ENCODE assay signal across 27 cellular contexts in the genomic region with DNA sequence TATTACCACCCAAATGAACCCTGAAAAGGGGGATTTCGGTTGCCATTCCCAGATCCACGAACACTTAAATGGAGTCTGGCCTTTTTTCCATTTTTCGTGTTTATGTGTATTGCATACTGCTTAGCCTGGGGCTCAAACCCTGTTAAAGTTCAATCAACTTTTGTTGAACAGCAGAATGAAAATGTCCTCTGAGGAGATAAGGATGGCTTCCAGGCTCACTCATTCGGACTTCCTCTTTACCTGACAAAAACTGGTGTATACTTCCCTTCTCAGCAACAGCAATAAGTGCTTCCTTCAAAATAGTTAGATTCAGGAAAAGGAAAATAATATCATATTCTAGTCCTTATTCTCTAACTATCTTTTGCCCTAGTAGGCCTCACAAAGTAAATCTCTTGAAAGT.
"Had no signal": no experiment of that assay in that cellular context is flagged by ENCODE, and none has a peak within 500 bp of the region (broad histone marks: within the 10 kb centered on the region; RNA-seq: fewer than 3 reads in every experiment).

No MANE protein-coding gene starts in this region.

- H3K4me3 Mint-ChIP-seq: activated T-cell treated with anti-CD3 and anti-CD28 coated beads, Interleukin-2, amount 50 U/mL, for 24 hours; activated T-helper 17 cell treated with anti-CD3 and anti-CD28 coated beads, Interleukin-2, amount 50 U/mL, for 72 hours; central memory CD8-positive, alpha-beta T cell; naive thymus-derived CD4-positive, alpha-beta T cell; neural progenitor cell; stimulated activated naive CD8-positive, alpha-beta T cell treated with anti-CD3 and anti-CD28 coated beads, Interleukin-15, Interleukin-2, amounts not matched to agents 100 ng/mL and 50 ng/mL, for 24 hours; T-helper 2 cell treated with Interferon-gamma antibody and Interleukin-4, amounts not matched to agents 5 μg/mL and 100 μg/mL, for 36 hours; WTC11 had no signal

- H3K4me1 ChIP-seq: neural progenitor cell had no signal

- H3K27ac ChIP-seq: breast epithelium, dorsolateral prefrontal cortex, lower lobe of right lung, neural progenitor cell, tibial nerve, vagina had no signal

- H3K9me3 ChIP-seq: breast epithelium, esophagus squamous epithelium, gastroesophageal sphincter, lower lobe of right lung, tibial nerve, vagina had no signal

- H3K36me3 ChIP-seq: breast epithelium, esophagus squamous epithelium, gastroesophageal sphincter, lower lobe of right lung, neural progenitor cell, tibial nerve, vagina had no signal

- ATAC-seq: activated naive CD4-positive, alpha-beta T cell treated with anti-CD3 and anti-CD28 coated beads, Interleukin-2, amount 50 U/mL, for 72 hours; activated T-helper 17 cell treated with anti-CD3 and anti-CD28 coated beads, Interleukin-2, amount 50 U/mL, for 72 hours; gastroesophageal sphincter; naive thymus-derived CD4-positive, alpha-beta T cell; WTC11 had no signal

- H3K36me3 Mint-ChIP-seq: activated naive CD4-positive, alpha-beta T cell treated with anti-CD3 and anti-CD28 coated beads, Interleukin-2, amount 50 U/mL, for 72 hours; naive thymus-derived CD4-positive, alpha-beta T cell; neural progenitor cell; WTC11 had no signal

- FAIRE-seq: colon, TTC549 had no signal

- H3K27ac Mint-ChIP-seq: activated naive CD4-positive, alpha-beta T cell treated with anti-CD3 and anti-CD28 coated beads, Interleukin-2, amount 50 U/mL, for 72 hours; activated T-cell treated with anti-CD3 and anti-CD28 coated beads, Interleukin-2, amount 50 U/mL, for 24 hours; neural progenitor cell; stimulated activated naive CD8-positive, alpha-beta T cell treated with anti-CD3 and anti-CD28 coated beads, Interleukin-15, Interleukin-2, amounts not matched to agents 100 ng/mL and 50 ng/mL, for 24 hours; T-helper 2 cell treated with Interferon-gamma antibody and Interleukin-4, amounts not matched to agents 5 μg/mL and 100 μg/mL, for 36 hours; WTC11 had no signal

- H3K27me3 ChIP-seq: breast epithelium, dorsolateral prefrontal cortex, esophagus squamous epithelium, gastroesophageal sphincter, neural progenitor cell, tibial nerve, vagina had no signal

- H3K4me3 ChIP-seq: breast epithelium, dorsolateral prefrontal cortex, esophagus squamous epithelium, gastroesophageal sphincter, lower lobe of right lung, neural progenitor cell, tibial nerve, vagina had no signal

- DNase-seq: activated CD4-positive, alpha-beta T cell treated with anti-CD3 and anti-CD28 coated beads, Interleukin-2, amount 50 U/mL, for 4 hours; activated CD8-positive, alpha-beta memory T cell treated with anti-CD3 and anti-CD28 coated beads for 24 hours; activated CD8-positive, alpha-beta memory T cell treated with anti-CD3 and anti-CD28 coated beads, Interleukin-2, amount 50 U/mL, for 4 hours; activated T-cell treated with anti-CD3 and anti-CD28 coated beads, Interleukin-2, amount 50 U/mL, for 24 hours; aorta; dorsolateral prefrontal cortex; esophagus squamous epithelium; head of caudate nucleus; islet precursor cell; left colon; lower lobe of right lung; naive thymus-derived CD4-positive, alpha-beta T cell; posterior cingulate gyrus; stimulated activated CD4-positive, alpha-beta T cell treated with anti-CD3 and anti-CD28 coated beads, Interleukin-1b, Interleukin-23, amount 100 ng/mL, for 48 hours had no signal

- H3K27me3 Mint-ChIP-seq: activated T-cell treated with anti-CD3 and anti-CD28 coated beads, Interleukin-2, amount 50 U/mL, for 24 hours; activated T-helper 17 cell treated with anti-CD3 and anti-CD28 coated beads, Interleukin-2, amount 50 U/mL, for 72 hours; central memory CD8-positive, alpha-beta T cell; stimulated activated naive CD8-positive, alpha-beta T cell treated with anti-CD3 and anti-CD28 coated beads, Interleukin-15, Interleukin-2, amounts not matched to agents 100 ng/mL and 50 ng/mL, for 24 hours had no signal

- H3K9me3 Mint-ChIP-seq: activated naive CD4-positive, alpha-beta T cell treated with anti-CD3 and anti-CD28 coated beads, Interleukin-2, amount 50 U/mL, for 72 hours; activated T-cell treated with anti-CD3 and anti-CD28 coated beads, Interleukin-2, amount 50 U/mL, for 24 hours; activated T-helper 17 cell treated with anti-CD3 and anti-CD28 coated beads, Interleukin-2, amount 50 U/mL, for 72 hours; central memory CD8-positive, alpha-beta T cell; naive thymus-derived CD4-positive, alpha-beta T cell; neural progenitor cell; stimulated activated naive CD8-positive, alpha-beta T cell treated with anti-CD3 and anti-CD28 coated beads, Interleukin-15, Interleukin-2, amounts not matched to agents 100 ng/mL and 50 ng/mL, for 24 hours; T-helper 2 cell treated with Interferon-gamma antibody and Interleukin-4, amounts not matched to agents 5 μg/mL and 100 μg/mL, for 36 hours; WTC11 had no signal

- H3K4me1 Mint-ChIP-seq: central memory CD8-positive, alpha-beta T cell had no signal
